ENCODE assay signal across 28 cellular contexts in the genomic region with DNA sequence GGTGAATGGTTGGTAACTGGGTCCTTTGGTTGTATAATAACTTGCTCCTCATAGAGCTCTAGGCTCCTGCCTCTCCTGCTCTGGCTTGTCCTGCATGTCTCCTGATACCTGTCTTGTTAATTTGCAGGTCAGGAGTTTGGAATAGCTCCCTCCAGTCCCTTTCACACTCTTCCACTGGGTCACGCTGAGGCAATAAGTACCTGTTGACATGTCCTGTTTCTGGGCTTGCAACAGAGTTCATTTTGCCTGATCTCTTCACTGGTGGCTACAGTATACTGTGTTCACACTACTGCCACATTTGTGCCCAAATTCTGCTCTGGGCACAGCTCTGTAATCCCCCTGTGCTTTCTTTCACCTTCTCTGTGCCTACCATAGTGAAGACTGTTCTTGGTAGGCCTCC. TPM values are rescaled to one million over a fixed set of nuclear protein-coding genes. Genes with fewer than 3 reads are reported as not detected.
"Had no signal": no experiment of that assay in that cellular context is flagged by ENCODE, and none has a peak within 500 bp of the region (broad histone marks: within the 10 kb centered on the region; RNA-seq: fewer than 3 reads in every experiment).

No MANE protein-coding gene starts in this region.

- H3K4me3 Mint-ChIP-seq: activated CD4-positive, alpha-beta memory T cell treated with anti-CD3 and anti-CD28 coated beads, Interleukin-2, amount 10 ng/mL, durations not matched to agents 7 days and 5 days; activated CD4-positive, alpha-beta T cell treated with anti-CD3 and anti-CD28 coated beads, Interleukin-2, amount 10 ng/mL, durations not matched to agents 7 days and 5 days; central memory CD8-positive, alpha-beta T cell; naive B cell; nephron progenitor cell; stimulated activated naive B cell treated with anti-CD40 and anti-IgM and Interleukin-4, amounts not matched to agents 10 μg/mL and 1 μg/mL and 100 μg/mL, for 72 hours; T-helper 1 cell treated with Interleukin-12 subunit alpha and Interleukin-12 subunit beta and Interleukin-4 antibody, amounts not matched to agents 30 μg/mL and 1 μg/mL, for 36 hours; WTC11 had no signal

- H3K36me3 ChIP-seq: breast epithelium had no signal

- DNase-seq: activated CD4-positive, alpha-beta memory T cell treated with anti-CD3 and anti-CD28 coated beads, Interleukin-2, amount 10 ng/mL, durations not matched to agents 7 days and 5 days; activated CD4-positive, alpha-beta T cell treated with anti-CD3 and anti-CD28 coated beads for 1 hour; activated CD4-positive, alpha-beta T cell treated with anti-CD3 and anti-CD28 coated beads, Interleukin-2, amount 10 ng/mL, durations not matched to agents 7 days and 5 days; activated effector memory CD4-positive, alpha-beta T cell treated with Interleukin-2 at 50 U/mL for 16 hours; activated naive CD4-positive, alpha-beta T cell treated with Interleukin-2 at 50 U/mL for 16 hours; amygdala; dorsolateral prefrontal cortex; foreskin keratinocyte; heart right ventricle; kidney glomerular epithelial cell; left ventricle myocardium inferior; naive B cell; nephron progenitor cell; pancreas; psoas muscle; stimulated activated CD4-positive, alpha-beta T cell treated with anti-CD3 and anti-CD28 coated beads, Interleukin-1b, Interleukin-23, amount 100 ng/mL, for 48 hours; stimulated activated naive B cell treated with anti-CD40 and anti-IgM and Interleukin-4, amounts not matched to agents 10 μg/mL and 1 μg/mL and 100 μg/mL, for 72 hours; stomach; T1000; thyroid gland; upper lobe of left lung had no signal

- H3K4me1 Mint-ChIP-seq: central memory CD8-positive, alpha-beta T cell; naive B cell; nephron progenitor cell; stimulated activated naive B cell treated with anti-CD40 and anti-IgM and Interleukin-4, amounts not matched to agents 10 μg/mL and 1 μg/mL and 100 μg/mL, for 72 hours; WTC11 had no signal

- H3K27me3 ChIP-seq: breast epithelium, dorsolateral prefrontal cortex, esophagus muscularis mucosa, foreskin keratinocyte, heart right ventricle, pancreas, stomach, thyroid gland, upper lobe of left lung, vagina had no signal

- H3K4me1 ChIP-seq: breast epithelium, esophagus muscularis mucosa, foreskin keratinocyte, left ventricle myocardium inferior, pancreas, psoas muscle, stomach, thyroid gland, upper lobe of left lung, vagina had no signal

- H3K9me3 Mint-ChIP-seq: activated CD4-positive, alpha-beta memory T cell treated with anti-CD3 and anti-CD28 coated beads, Interleukin-2, amount 10 ng/mL, durations not matched to agents 7 days and 5 days; activated CD4-positive, alpha-beta T cell treated with anti-CD3 and anti-CD28 coated beads, Interleukin-2, amount 10 ng/mL, durations not matched to agents 7 days and 5 days; central memory CD8-positive, alpha-beta T cell; naive B cell; nephron progenitor cell; stimulated activated naive B cell treated with anti-CD40 and anti-IgM and Interleukin-4, amounts not matched to agents 10 μg/mL and 1 μg/mL and 100 μg/mL, for 72 hours; T-helper 1 cell treated with Interleukin-12 subunit alpha and Interleukin-12 subunit beta and Interleukin-4 antibody, amounts not matched to agents 30 μg/mL and 1 μg/mL, for 36 hours; WTC11 had no signal

- H3K27ac Mint-ChIP-seq: activated CD4-positive, alpha-beta memory T cell treated with anti-CD3 and anti-CD28 coated beads, Interleukin-2, amount 10 ng/mL, durations not matched to agents 7 days and 5 days; activated CD4-positive, alpha-beta T cell treated with anti-CD3 and anti-CD28 coated beads, Interleukin-2, amount 10 ng/mL, durations not matched to agents 7 days and 5 days; nephron progenitor cell; T-helper 1 cell treated with Interleukin-12 subunit alpha and Interleukin-12 subunit beta and Interleukin-4 antibody, amounts not matched to agents 30 μg/mL and 1 μg/mL, for 36 hours; WTC11 had no signal

- H3K9me3 ChIP-seq: breast epithelium, esophagus muscularis mucosa, heart right ventricle, left ventricle myocardium inferior, pancreas, psoas muscle, stomach, thyroid gland, upper lobe of left lung, vagina had no signal

- H3K27ac ChIP-seq: breast epithelium, dorsolateral prefrontal cortex, esophagus muscularis mucosa, foreskin keratinocyte, heart right ventricle, left ventricle myocardium inferior, pancreas, psoas muscle, stomach, thyroid gland, upper lobe of left lung, vagina had no signal

- ATAC-seq: foreskin keratinocyte; heart right ventricle; pancreas; psoas muscle; stimulated activated naive B cell treated with anti-CD40 and anti-IgM and Interleukin-4, amounts not matched to agents 10 μg/mL and 1 μg/mL and 100 μg/mL, for 72 hours; WTC11 had no signal

- H3K27me3 Mint-ChIP-seq: activated CD4-positive, alpha-beta memory T cell treated with anti-CD3 and anti-CD28 coated beads, Interleukin-2, amount 10 ng/mL, durations not matched to agents 7 days and 5 days; activated CD4-positive, alpha-beta T cell treated with anti-CD3 and anti-CD28 coated beads, Interleukin-2, amount 10 ng/mL, durations not matched to agents 7 days and 5 days; central memory CD8-positive, alpha-beta T cell; naive B cell; stimulated activated naive B cell treated with anti-CD40 and anti-IgM and Interleukin-4, amounts not matched to agents 10 μg/mL and 1 μg/mL and 100 μg/mL, for 72 hours had no signal

- H3K4me3 ChIP-seq: breast epithelium, dorsolateral prefrontal cortex, esophagus muscularis mucosa, heart right ventricle, left ventricle myocardium inferior, pancreas, psoas muscle, smooth muscle cell, stomach, thyroid gland, upper lobe of left lung, vagina had no signal

RNA-seq across cellular contexts. Expression of gene C20orf144, which starts 25.4 kb away (rescaled TPM):
- total RNA-seq: heart right ventricle, left ventricle myocardium inferior, psoas muscle, stomach, upper lobe of left lung, vagina had no signal
- polyA plus RNA-seq: foreskin keratinocyte had no signal
